8 cellular contexts compared by ENCODE assay signal in genomic region chr9:129776938-129777768, GRCh38. TPM values are rescaled to one million over a fixed set of nuclear protein-coding genes. Genes with fewer than 3 reads are reported as not detected.
DNase-seq lines count a peak whose midpoint lies in the region; ATAC-seq and FAIRE-seq lines count a peak whose summit lies in the region.

No MANE protein-coding gene starts in this region.

- no peaks in the 10 kb centered on the region for H3K36me3 ChIP-seq in CD8-positive, alpha-beta memory T cell (ENCODE audit: insufficient read depth, low read length)
- no peaks in the 10 kb centered on the region for H3K36me3 ChIP-seq in MG63
- no peaks in the 10 kb centered on the region for H3K36me3 ChIP-seq in mesendoderm (ENCODE audit: control insufficient read depth, insufficient read depth, low read length)

- peaks cover 6 to 13% (median 7%) of the 10 kb centered on the region in 3 donors for H3K4me1 Mint-ChIP-seq in CD8-positive, alpha-beta memory T cell

- peak overlapping the region in 2 of 7 donors; percentile 12 to 48 for H3K4me3 Mint-ChIP-seq in CD8-positive, alpha-beta memory T cell

- H3K9me3 Mint-ChIP-seq in CD8-positive, alpha-beta memory T cell: no peaks in the 10 kb centered on the region

- no peak overlapping the region for H3K23ac ChIP-seq in mesendoderm (ENCODE audit: low read length)

- no peak overlapping the region for H2BK15ac ChIP-seq in mesendoderm (replicated peaks; ENCODE audit: low read depth)

- CTCF ChIA-PET in CD8-positive, alpha-beta memory T cell (lab: Charles Lee): interaction anchor here (0.8 to 1.9 kb wide), 5 partner anchors 14 to 645 kb away, joined by 3 to 7 read pairs (median 4); no protein-coding TSS in a partner anchor

- no peak overlapping the region for H3K9ac ChIP-seq in mesendoderm (ENCODE audit: low read length)

- no peaks in the 10 kb centered on the region for H3K9me3 ChIP-seq in CD8-positive, alpha-beta memory T cell (ENCODE audit: low read length)
- no peaks in the 10 kb centered on the region for H3K9me3 ChIP-seq in MG63

- H3K36me3 Mint-ChIP-seq in CD8-positive, alpha-beta memory T cell: no peaks in the 10 kb centered on the region

- no peak overlapping the region for H3K56ac ChIP-seq in mesendoderm (ENCODE audit: low read length)

- H3K27ac Mint-ChIP-seq in CD8-positive, alpha-beta memory T cell: peak overlapping the region in 5 of 8 donors; percentile 4 to 92 (median 52)

- H4K5ac ChIP-seq in mesendoderm (ENCODE audit: low read length): no peak overlapping the region

- peaks cover 10% of the 10 kb centered on the region for H3K4me1 ChIP-seq in CD8-positive, alpha-beta memory T cell (ENCODE audit: insufficient read depth, low read length)
- H3K4me1 ChIP-seq in mesendoderm (ENCODE audit: control insufficient read depth, low read depth, low read length): no peaks in the 10 kb centered on the region

- H3K79me1 ChIP-seq in mesendoderm (ENCODE audit: low read length): no peaks in the 10 kb centered on the region

- ATAC-seq in GM21737 (IDR thresholded peaks at IDR 0.05; ENCODE audit: unreplicated experiment): no peak

- H3K27ac ChIP-seq in CD8-positive, alpha-beta memory T cell (ENCODE audit: low read depth, low read length): peak overlapping the region; percentile 43
- H3K27ac ChIP-seq in mesendoderm (ENCODE audit: low read depth, low read length): no peak overlapping the region

- no peak overlapping the region for H3K4me2 ChIP-seq in mesendoderm (ENCODE audit: low read length)

- H3K79me2 ChIP-seq in mesendoderm (ENCODE audit: control insufficient read depth, insufficient read depth, low read length): no peaks in the 10 kb centered on the region

- H3K18ac ChIP-seq in mesendoderm (ENCODE audit: low read length): no peak overlapping the region

- no peak overlapping the region for H2AK5ac ChIP-seq in mesendoderm (ENCODE audit: low read length)

- no peak overlapping the region for H4K8ac ChIP-seq in mesendoderm (ENCODE audit: low read depth, low read length)

- no peak for FAIRE-seq in GM19239 (lab: Jason Lieb, UNC)

- no peak overlapping the region for H3K4me3 ChIP-seq in CD8-positive, alpha-beta memory T cell (ENCODE audit: low read length)
- 0 out of 2 replicates have a peak overlapping the region, but pooled peaks have one; percentile 5 for H3K4me3 ChIP-seq in MG63
- no peak overlapping the region for H3K4me3 ChIP-seq in mesendoderm (ENCODE audit: low read length)

- H3K27me3 Mint-ChIP-seq in CD8-positive, alpha-beta memory T cell: peaks cover 5 to 17% of the 10 kb centered on the region in 2 donors

- H2BK120ac ChIP-seq in mesendoderm (ENCODE audit: low read depth, low read length): no peak overlapping the region

- H3K4ac ChIP-seq in mesendoderm (ENCODE audit: low read depth, low read length): no peak overlapping the region

- no peak overlapping the region for H2BK5ac ChIP-seq in mesendoderm (ENCODE audit: low read length)

- no CpG with 5 or more reads among the region's 16 CpGs for WGBS in mesendoderm (ENCODE audit: extremely low coverage, insufficient coverage, low lambda C conversion rate)

- POLR2A ChIA-PET in CD8-positive, alpha-beta memory T cell (lab: Charles Lee): no interaction called here

- DNase-seq in CD8-positive, alpha-beta memory T cell: peak in 3 of 5 donors; percentile 3 to 65 (median 23)
- DNase-seq in MG63 (peak; percentile 99), mesendoderm (peak; percentile 88), GM19239 (ENCODE audit: insufficient read length, low spot score) (no peak)
- DNase-seq in activated CD4-positive, alpha-beta T cell treated with anti-CD3 and anti-CD28 coated beads, Interleukin-2, amount 50 U/mL, for 1 hour: peak; percentile 26
- peak; percentile 11 for DNase-seq in effector CD4-positive, alpha-beta T cell
- peak; percentile 62 to 76 for DNase-seq in stimulated activated CD8-positive, alpha-beta memory T cell treated with anti-CD3 and anti-CD28 coated beads, Interleukin-15, amount 100 ng/mL, for 48 hours (ENCODE audit: low read depth in 2 of 2)

- H3K27me3 ChIP-seq in CD8-positive, alpha-beta memory T cell (ENCODE audit: insufficient read depth, low read length, poor library complexity, severe bottlenecking): no peaks in the 10 kb centered on the region
- H3K27me3 ChIP-seq in MG63 (no peaks in the 10 kb centered on the region), mesendoderm (ENCODE audit: insufficient read depth, low read length, poor library complexity) (no peaks in the 10 kb centered on the region)

RNA-seq across cellular contexts. Expression of gene PTGES, which starts 24.3 kb away (rescaled TPM):
- total RNA-seq in CD8-positive, alpha-beta memory T cell: not detected
- polyA plus RNA-seq in CD8-positive, alpha-beta memory T cell: not detected
- 0.23 TPM in 1 of 2 replicates, not detected in the other for total RNA-seq in MG63 (2014; rRNA removed; shearing (Covaris generic); ENCODE audit: low replicate concordance)
- 1.2 TPM for polyA plus RNA-seq in mesendoderm (2013, experiment 1 of 2)
- polyA plus RNA-seq in mesendoderm (2013, experiment 2 of 2): 1.0 TPM

RNA-seq across cellular contexts. Expression of gene TOR1B, which starts 25.8 kb away (rescaled TPM):
- total RNA-seq in CD8-positive, alpha-beta memory T cell: 10 to 100 TPM; 24.6 to 27.1 TPM
- 32.8 TPM for polyA plus RNA-seq in CD8-positive, alpha-beta memory T cell
- total RNA-seq in MG63 (2014; rRNA removed; shearing (Covaris generic); ENCODE audit: low replicate concordance): 31.8 and 43.6 TPM in 2 replicates
- polyA plus RNA-seq in mesendoderm (2013, experiment 1 of 2): 9.3 TPM
- 10.5 TPM for polyA plus RNA-seq in mesendoderm (2013, experiment 2 of 2)

RNA-seq across cellular contexts. Expression of gene TOR1A, which starts 46.8 kb away (rescaled TPM):
- 10 to 100 TPM; 53.8 to 53.9 TPM for total RNA-seq in CD8-positive, alpha-beta memory T cell
- polyA plus RNA-seq in CD8-positive, alpha-beta memory T cell: 73.8 TPM
- 30.1 and 32.1 TPM in 2 replicates for total RNA-seq in MG63 (2014; rRNA removed; shearing (Covaris generic); ENCODE audit: low replicate concordance)
- 41.6 TPM for polyA plus RNA-seq in mesendoderm (2013, experiment 1 of 2)
- polyA plus RNA-seq in mesendoderm (2013, experiment 2 of 2): 40.4 TPM

RNA-seq across cellular contexts. Expression of gene C9orf78, which starts 57.9 kb away (rescaled TPM):
- total RNA-seq in CD8-positive, alpha-beta memory T cell: 10 to 100 TPM; 71.4 to 76.4 TPM
- 249 TPM for polyA plus RNA-seq in CD8-positive, alpha-beta memory T cell
- total RNA-seq in MG63 (2014; rRNA removed; shearing (Covaris generic); ENCODE audit: low replicate concordance): 48.7 and 116 TPM in 2 replicates
- 49.3 TPM for polyA plus RNA-seq in mesendoderm (2013, experiment 1 of 2)
- polyA plus RNA-seq in mesendoderm (2013, experiment 2 of 2): 48.3 TPM

RNA-seq across cellular contexts. Expression of gene USP20, which starts 58.1 kb away (rescaled TPM):
- 10 to 100 TPM; 50.2 to 50.8 TPM for total RNA-seq in CD8-positive, alpha-beta memory T cell
- polyA plus RNA-seq in CD8-positive, alpha-beta memory T cell: 50.3 TPM
- 6.2 and 10.2 TPM in 2 replicates for total RNA-seq in MG63 (2014; rRNA removed; shearing (Covaris generic); ENCODE audit: low replicate concordance)
- 4.6 TPM for polyA plus RNA-seq in mesendoderm (2013, experiment 1 of 2)
- polyA plus RNA-seq in mesendoderm (2013, experiment 2 of 2): 4.3 TPM
